Comparison of ENCODE assay signal across 8 cellular contexts in genomic region chr13:95536629-95537241, GRCh38. TPM values are rescaled to one million over a fixed set of nuclear protein-coding genes. Genes with fewer than 3 reads are reported as not detected.
A peak's percentile ranks its signal among the peaks of the same experiment; 100 is the strongest.
DNase-seq lines count a peak whose midpoint lies in the region; ATAC-seq, FAIRE-seq and TF ChIP-seq lines count a peak whose summit lies in the region.

No MANE protein-coding gene starts in this region.

- no peak overlapping the region for H3K27ac ChIP-seq in endothelial cell of umbilical vein (ENCODE audit: insufficient read depth, low read depth, low read length)
- no peak overlapping the region for H3K27ac ChIP-seq in thyroid gland

- H3K4me1 ChIP-seq in endothelial cell of umbilical vein (ENCODE audit: control insufficient read depth, extremely low read depth, insufficient read depth, low read length) (peaks cover 34% of the 10 kb centered on the region), thyroid gland (peaks cover 0 to 3% of the 10 kb centered on the region in 2 donors)

- no peak overlapping the region for H3K27ac Mint-ChIP-seq in Calu3 (ENCODE audit: unreplicated experiment)
- no peak overlapping the region for H3K27ac Mint-ChIP-seq in activated T-helper 2 cell treated with anti-CD3 and anti-CD28 coated beads, Interferon-gamma antibody, Interleukin-2, Interleukin-4, amounts not matched to agents 10 μg/mL and 5 μg/mL and 100 μg/mL, durations not matched to agents 14 hours and 24 hours and 36 hours

- no peaks in the 10 kb centered on the region for H3K9me3 Mint-ChIP-seq in Calu3 (ENCODE audit: low read depth, unreplicated experiment)
- no peaks in the 10 kb centered on the region for H3K9me3 Mint-ChIP-seq in activated T-helper 2 cell treated with anti-CD3 and anti-CD28 coated beads, Interferon-gamma antibody, Interleukin-2, Interleukin-4, amounts not matched to agents 10 μg/mL and 5 μg/mL and 100 μg/mL, durations not matched to agents 14 hours and 24 hours and 36 hours

- ATAC-seq in GM18873 (IDR thresholded peaks at IDR 0.05; ENCODE audit: low FRiP score, unreplicated experiment): no peak

- dilution Hi-C loops in endothelial cell of umbilical vein (cut with MboI; ENCODE audit: extremely low pct_ligation_motif_present, low sequenced_read_pairs): no loop called here

- H3K9me1 ChIP-seq in endothelial cell of umbilical vein (replicated peaks; ENCODE audit: control insufficient read depth, extremely low read depth, insufficient read depth, low read length): no peaks in the 10 kb centered on the region

- no peaks in the 10 kb centered on the region for H3K36me3 ChIP-seq in endothelial cell of umbilical vein (ENCODE audit: control insufficient read depth in 2 of 2, extremely low read depth in 1 of 2, insufficient read depth in 2 of 2, low read length in 2 of 2)
- no peaks in the 10 kb centered on the region for H3K36me3 ChIP-seq in thyroid gland

- H3K27me3 ChIP-seq in endothelial cell of umbilical vein (ENCODE audit: control insufficient read depth in 2 of 2, insufficient read depth in 2 of 2, low read length in 2 of 2) (no peaks in the 10 kb centered on the region), thyroid gland (no peaks in the 10 kb centered on the region)

- no peaks in the 10 kb centered on the region for H3K27me3 Mint-ChIP-seq in Calu3 (ENCODE audit: unreplicated experiment)
- peaks cover 10% of the 10 kb centered on the region for H3K27me3 Mint-ChIP-seq in activated T-helper 2 cell treated with anti-CD3 and anti-CD28 coated beads, Interferon-gamma antibody, Interleukin-2, Interleukin-4, amounts not matched to agents 10 μg/mL and 5 μg/mL and 100 μg/mL, durations not matched to agents 14 hours and 24 hours and 36 hours (ENCODE audit: low read depth)

- intact Hi-C loops in endothelial cell of umbilical vein (cut with micrococcal nuclease): loop anchor here (5.0 to 10.0 kb wide), 2 partner anchors 66 to 448 kb away; no protein-coding TSS in a partner anchor
- intact Hi-C loops in thyroid gland (cut with DNase I): no loop called here
- intact Hi-C loops in Calu3 (cut with micrococcal nuclease; ENCODE audit: unreplicated experiment): loop anchor here (2.0 kb wide), 1 partner anchor 78 kb away; no protein-coding TSS in a partner anchor
- intact Hi-C loops in activated T-helper 2 cell treated with anti-CD3 and anti-CD28 coated beads, Interferon-gamma antibody, Interleukin-2, Interleukin-4, amounts not matched to agents 10 μg/mL and 5 μg/mL and 100 μg/mL, durations not matched to agents 14 hours and 24 hours and 36 hours (cut with micrococcal nuclease): loop anchor here (1.0 to 10.0 kb wide), 2 partner anchors 128 to 298 kb away; no protein-coding TSS in a partner anchor

- no TSS peak for BruUV-seq in endothelial cell of umbilical vein (replicated peaks; lab: Mats Ljungman, UMichigan)
- BruUV-seq in Calu3 (replicated peaks; lab: Mats Ljungman, UMichigan): no TSS peak

- TF ChIP-seq POLR2A in endothelial cell of umbilical vein (IDR thresholded peaks at IDR 0.05; ENCODE audit: low read depth, low read length) (no peak), thyroid gland (IDR thresholded peaks at IDR 0.05) (no peak)

- CTCF ChIA-PET in endothelial cell of umbilical vein (lab: Charles Lee) (interaction anchor here (0.6 to 4.3 kb wide), 38 partner anchors 10 to 444 kb away, joined by 3 to 57 read pairs (median 5); partner anchors contain the start of gene CLDN10), Calu3 (lab: Charles Lee) (interaction anchor here (0.6 to 1.1 kb wide), 4 partner anchors 15 to 87 kb away, joined by 3 to 7 read pairs (median 4); no protein-coding TSS in a partner anchor)

- POLR2A ChIA-PET in endothelial cell of umbilical vein (lab: Charles Lee): interaction anchor here (0.7 kb wide), 1 partner anchor 10 kb away, joined by 4 read pairs; no protein-coding TSS in a partner anchor

- H4K20me1 ChIP-seq in endothelial cell of umbilical vein (replicated peaks; ENCODE audit: control insufficient read depth, extremely low read depth, insufficient read depth, low read length): no peaks in the 10 kb centered on the region

- peaks cover 9% of the 10 kb centered on the region for H3K36me3 Mint-ChIP-seq in Calu3 (ENCODE audit: insufficient read depth, unreplicated experiment)
- H3K36me3 Mint-ChIP-seq in activated T-helper 2 cell treated with anti-CD3 and anti-CD28 coated beads, Interferon-gamma antibody, Interleukin-2, Interleukin-4, amounts not matched to agents 10 μg/mL and 5 μg/mL and 100 μg/mL, durations not matched to agents 14 hours and 24 hours and 36 hours (ENCODE audit: low read depth): no peaks in the 10 kb centered on the region

- peak; percentile 29 for DNase-seq in NOMO-1 treated with DMSO at 0.1 percent for 48 hours (lab: John Stamatoyannopoulos, UW; ENCODE audit: unreplicated experiment)
- DNase-seq in NOMO-1 treated with dmso at 0.1 percent for 144 hours (lab: John Stamatoyannopoulos, UW; ENCODE audit: unreplicated experiment): no peak
- DNase-seq in NCI-H748 treated with DMSO at 0.1 percent for 48 hours (lab: John Stamatoyannopoulos, UW): peak; percentile 52
- DNase-seq in endothelial cell of umbilical vein (ENCODE audit: low read depth, low spot score): peak; percentile 62
- DNase-seq in thyroid gland: no peak
- no peak for DNase-seq in Calu3
- no peak for DNase-seq in activated T-helper 2 cell treated with anti-CD3 and anti-CD28 coated beads, Interferon-gamma antibody, Interleukin-2, Interleukin-4, amounts not matched to agents 10 μg/mL and 5 μg/mL and 100 μg/mL, durations not matched to agents 14 hours and 24 hours and 36 hours (ENCODE audit: low spot score)

- no peak overlapping the region for H3K4me3 Mint-ChIP-seq in Calu3 (ENCODE audit: low read depth, unreplicated experiment)
- H3K4me3 Mint-ChIP-seq in activated T-helper 2 cell treated with anti-CD3 and anti-CD28 coated beads, Interferon-gamma antibody, Interleukin-2, Interleukin-4, amounts not matched to agents 10 μg/mL and 5 μg/mL and 100 μg/mL, durations not matched to agents 14 hours and 24 hours and 36 hours (ENCODE audit: low read depth): no peak overlapping the region

- H3K9me3 ChIP-seq in endothelial cell of umbilical vein (replicated peaks; ENCODE audit: control insufficient read depth, insufficient read depth, low read length) (no peaks in the 10 kb centered on the region), thyroid gland (no peaks in the 10 kb centered on the region)

- H2AFZ ChIP-seq in endothelial cell of umbilical vein (ENCODE audit: low read depth, low read length): no peak overlapping the region

- no peak overlapping the region for H3K4me3 ChIP-seq in endothelial cell of umbilical vein (replicated peaks in 1 of 3; ENCODE audit: insufficient read depth in 1 of 3, low read depth in 1 of 3, low read length in 3 of 3)
- no peak overlapping the region for H3K4me3 ChIP-seq in thyroid gland (replicated peaks in 1 of 3)

- H3K79me2 ChIP-seq in endothelial cell of umbilical vein (ENCODE audit: control insufficient read depth, insufficient read depth, low read length): no peaks in the 10 kb centered on the region

- no peak overlapping the region for H3K9ac ChIP-seq in endothelial cell of umbilical vein (replicated peaks; ENCODE audit: extremely low read depth, insufficient read depth, low read length)

- WGBS in thyroid gland, 2 donors: 22 to 23% methylated on average over 6 of the region's 6 CpGs

- H3K4me2 ChIP-seq in endothelial cell of umbilical vein (ENCODE audit: insufficient read depth, low read length): no peak overlapping the region

- peak in 1 of 2 donors; percentile 25 for TF ChIP-seq CTCF in endothelial cell of umbilical vein (IDR thresholded peaks at IDR 0.05; ENCODE audit: extremely low read depth in 1 of 2, insufficient read depth in 1 of 2, low read depth in 1 of 2, low read length in 2 of 2)
- peak in 4 of 6 experiments; percentile 16 to 47 (median 33) for TF ChIP-seq CTCF in thyroid gland (IDR thresholded peaks at IDR 0.05)
- no peak for TF ChIP-seq CTCF in Calu3 (IDR thresholded peaks at IDR 0.05; ENCODE audit: unreplicated experiment)

- peak; percentile 59 for FAIRE-seq in endothelial cell of umbilical vein (lab: Jason Lieb, UNC)

- peaks cover 37% of the 10 kb centered on the region for H3K4me1 Mint-ChIP-seq in Calu3 (ENCODE audit: low read depth, unreplicated experiment)
- H3K4me1 Mint-ChIP-seq in activated T-helper 2 cell treated with anti-CD3 and anti-CD28 coated beads, Interferon-gamma antibody, Interleukin-2, Interleukin-4, amounts not matched to agents 10 μg/mL and 5 μg/mL and 100 μg/mL, durations not matched to agents 14 hours and 24 hours and 36 hours (ENCODE audit: low read depth): peaks cover 8% of the 10 kb centered on the region

TF ChIP-seq in endothelial cell of umbilical vein, 7 proteins besides CTCF, POLR2A, EP300 and RAD21:
- TF ChIP-seq MYC (IDR thresholded peaks at IDR 0.05; ENCODE audit: low read depth, low read length): no peak
- no peak for TF ChIP-seq POLR2AphosphoS5 (IDR thresholded peaks at IDR 0.05; ENCODE audit: insufficient read depth, low read depth, low read length)
- no peak for TF ChIP-seq MAX (IDR thresholded peaks at IDR 0.05; ENCODE audit: insufficient read depth, insufficient read length)
- TF ChIP-seq EZH2 (IDR thresholded peaks at IDR 0.05; ENCODE audit: borderline replicate concordance, low read depth, low read length, severe bottlenecking): no peak
- no peak for TF ChIP-seq FOS (IDR thresholded peaks at IDR 0.05; ENCODE audit: borderline replicate concordance, insufficient read depth, low read length)
- TF ChIP-seq JUN (IDR thresholded peaks at IDR 0.05; ENCODE audit: borderline replicate concordance, insufficient read depth, insufficient read length, low read depth): no peak
- no peak for TF ChIP-seq GATA2 (IDR thresholded peaks at IDR 0.05; ENCODE audit: insufficient read depth, insufficient read length, low read depth, low read length)

RNA-seq across cellular contexts. Expression of gene CLDN10, which starts 15.8 kb away (rescaled TPM):
- total RNA-seq in endothelial cell of umbilical vein: 0.49 TPM in 1 of 2 replicates, not detected in the other
- 0.69 and 0.92 TPM in 2 replicates for polyA plus RNA-seq in endothelial cell of umbilical vein
- 0.99 and 1.0 TPM in 2 replicates for polyA plus RNA-seq in endothelial cell of umbilical vein (2011; cell fraction: cytosol; rRNA removed)
- 0.38 and 0.91 TPM in 2 replicates for polyA plus RNA-seq in endothelial cell of umbilical vein (2011; cell fraction: nucleus; rRNA removed)
- 1.0 and 1.4 TPM in 2 replicates for polyA plus RNA-seq in endothelial cell of umbilical vein (2012)
- polyA minus RNA-seq in endothelial cell of umbilical vein: 0.42 and 0.61 TPM in 2 replicates
- polyA minus RNA-seq in endothelial cell of umbilical vein (2011; cell fraction: cytosol; rRNA and poly(A)+ RNA removed): not detected
- polyA minus RNA-seq in endothelial cell of umbilical vein (2011; cell fraction: nucleus; rRNA and poly(A)+ RNA removed): 0.38 TPM in 1 of 2 replicates, not detected in the other
- under 1 TPM in 1 of 4 donors, not detected in 3; 0.54 TPM for total RNA-seq in thyroid gland
- total RNA-seq in Calu3 (2022): 46.8 and 55.0 TPM in 2 replicates
- not detected in 2 replicates for total RNA-seq in activated T-helper 2 cell treated with anti-CD3 and anti-CD28 coated beads, Interferon-gamma antibody, Interleukin-2, Interleukin-4, amounts not matched to agents 10 μg/mL and 5 μg/mL and 100 μg/mL, durations not matched to agents 14 hours and 24 hours and 36 hours

Comparison
In these comparisons a context has a peak if more than half of its experiments do, and no peak if none do; other contexts are left out.
1. DNase-seq: peak in NOMO-1 treated with DMSO at 0.1 percent for 48 hours (single experiment), NCI-H748 treated with DMSO at 0.1 percent for 48 hours (single experiment) and endothelial cell of umbilical vein (single experiment); none in NOMO-1 treated with dmso at 0.1 percent for 144 hours (single experiment), thyroid gland (0 of 2), Calu3 (single experiment) and activated T-helper 2 cell treated with anti-CD3 and anti-CD28 coated beads, Interferon-gamma antibody, Interleukin-2, Interleukin-4, amounts not matched to agents 10 μg/mL and 5 μg/mL and 100 μg/mL, durations not matched to agents 14 hours and 24 hours and 36 hours (single experiment).
2. RNA of gene CLDN10, which starts 15.8 kb away (total RNA-seq): 46.8 to 55.0 TPM in Calu3; 0.49 TPM in endothelial cell of umbilical vein, 0.54 TPM in thyroid gland and not detected in activated T-helper 2 cell treated with anti-CD3 and anti-CD28 coated beads, Interferon-gamma antibody, Interleukin-2, Interleukin-4, amounts not matched to agents 10 μg/mL and 5 μg/mL and 100 μg/mL, durations not matched to agents 14 hours and 24 hours and 36 hours; every median in the first group is over 10 times any median in the second.